22 cellular contexts compared by ENCODE assay signal in genomic region chr7:139422126-139422525, GRCh38.
DNase-seq lines count a peak whose midpoint lies in the region; ATAC-seq lines count a peak whose summit lies in the region.
"Had no signal": no experiment of that assay in that cellular context is flagged by ENCODE, and none has a peak within 500 bp of the region (broad histone marks: within the 10 kb centered on the region; RNA-seq: fewer than 3 reads in every experiment).

No MANE protein-coding gene starts in this region.

- H2AFZ ChIP-seq in mesenchymal stem cell (ENCODE audit: low read depth, low read length), result no peak overlapping the region
- H2AFZ ChIP-seq: GM23248 had no signal

- no peaks in the 10 kb centered on the region for H3K4me1 ChIP-seq in mesenchymal stem cell (ENCODE audit: control insufficient read depth, insufficient read depth, low read depth, low read length)
- H3K4me1 ChIP-seq: Caco-2, colonic mucosa, prostate gland, vagina had no signal

- H3K18ac ChIP-seq in mesenchymal stem cell (ENCODE audit: low read depth in 1 of 2, low read length in 2 of 2), result no peak overlapping the region

- H3K27ac ChIP-seq in cingulate gyrus (ENCODE audit: low read depth, low read length) (peak overlapping the region; percentile 67), mesenchymal stem cell (ENCODE audit: low read length, poor library complexity, severe bottlenecking) (peak overlapping the region; percentile 4), temporal lobe (ENCODE audit: low read depth, low read length) (peak overlapping the region; percentile 78)
- H3K27ac ChIP-seq: colonic mucosa, GM23248, prostate gland, vagina had no signal

- H3K27me3 Mint-ChIP-seq in activated naive CD8-positive, alpha-beta T cell, result no peaks in the 10 kb centered on the region
- no peaks in the 10 kb centered on the region for H3K27me3 Mint-ChIP-seq in activated naive CD8-positive, alpha-beta T cell treated with anti-CD3 and anti-CD28 coated beads for 36 hours
- H3K27me3 Mint-ChIP-seq: activated B cell treated with CpG ODN at 0.5 μM for 24 hours; stimulated activated naive CD8-positive, alpha-beta T cell treated with anti-CD3 and anti-CD28 coated beads, Interleukin-15, Interleukin-2, amounts not matched to agents 100 ng/mL and 50 ng/mL, for 24 hours had no signal

- no peak overlapping the region for H2BK120ac ChIP-seq in mesenchymal stem cell (ENCODE audit: low read depth, low read length)

- H3K4me2 ChIP-seq in mesenchymal stem cell (ENCODE audit: low read length, poor library complexity, severe bottlenecking), result no peak overlapping the region

- H2BK15ac ChIP-seq in mesenchymal stem cell (ENCODE audit: low read depth, poor library complexity, severe bottlenecking), result no peak overlapping the region

- H3K9me3 Mint-ChIP-seq in activated naive CD8-positive, alpha-beta T cell (ENCODE audit: low read depth), result no peaks in the 10 kb centered on the region
- no peaks in the 10 kb centered on the region for H3K9me3 Mint-ChIP-seq in activated naive CD8-positive, alpha-beta T cell treated with anti-CD3 and anti-CD28 coated beads for 36 hours
- H3K9me3 Mint-ChIP-seq: activated B cell treated with CpG ODN at 0.5 μM for 24 hours; stimulated activated naive CD8-positive, alpha-beta T cell treated with anti-CD3 and anti-CD28 coated beads, Interleukin-15, Interleukin-2, amounts not matched to agents 100 ng/mL and 50 ng/mL, for 24 hours had no signal

- H2BK12ac ChIP-seq in mesenchymal stem cell (ENCODE audit: low read length in 2 of 2), result no peak overlapping the region

- H3K9ac ChIP-seq in mesenchymal stem cell (ENCODE audit: low read length), result no peak overlapping the region
- H3K9ac ChIP-seq: GM23248 had no signal

- H3K4me3 ChIP-seq in mesenchymal stem cell (ENCODE audit: insufficient read depth in 1 of 2, low read depth in 1 of 2, low read length in 2 of 2), result no peak overlapping the region
- H3K4me3 ChIP-seq: colonic mucosa, gastrocnemius medialis, GM23248, prostate gland, vagina had no signal

- no peak overlapping the region for H2BK5ac ChIP-seq in mesenchymal stem cell (ENCODE audit: low read depth, low read length, poor library complexity, severe bottlenecking)

- no peak overlapping the region for H3K14ac ChIP-seq in mesenchymal stem cell (ENCODE audit: low read length in 2 of 2)

- no peak for DNase-seq in activated naive CD8-positive, alpha-beta T cell treated with anti-CD3 and anti-CD28 coated beads for 36 hours
- DNase-seq in mesenchymal stem cell (peak; percentile 88), NCI-H526 (lab: John Stamatoyannopoulos, UW) (no peak)
- no peak for DNase-seq in activated naive CD4-positive, alpha-beta T cell treated with anti-CD3 and anti-CD28 coated beads, Interleukin-2, amount 50 U/mL, for 16 hours
- DNase-seq: activated B cell treated with CpG ODN at 0.5 μM for 24 hours; aorta; Caco-2; colonic mucosa; gastrocnemius medialis; GM23248; NCI-H1694 treated with DMSO at 0.1 percent for 48 hours; NCI-H510A; stimulated activated CD4-positive, alpha-beta T cell treated with anti-CD3 and anti-CD28 coated beads, Interleukin-15, amount 100 ng/mL, for 24 hours; T-helper 2 cell had no signal

- 49% methylated on average over 5 of the region's 7 CpGs for WGBS in mesenchymal stem cell

- H3K36me3 Mint-ChIP-seq in activated naive CD8-positive, alpha-beta T cell, result peaks cover 5% of the 10 kb centered on the region
- H3K36me3 Mint-ChIP-seq in activated naive CD8-positive, alpha-beta T cell treated with anti-CD3 and anti-CD28 coated beads for 36 hours, result peaks cover 19% of the 10 kb centered on the region

- no peak for ATAC-seq in GM21367 (IDR thresholded peaks at IDR 0.05; ENCODE audit: unreplicated experiment)
- ATAC-seq: gastrocnemius medialis, HepG2 had no signal

- H3K4me1 Mint-ChIP-seq in activated naive CD8-positive, alpha-beta T cell (ENCODE audit: low read depth), result no peaks in the 10 kb centered on the region
- peaks cover 2% of the 10 kb centered on the region for H3K4me1 Mint-ChIP-seq in activated naive CD8-positive, alpha-beta T cell treated with anti-CD3 and anti-CD28 coated beads for 36 hours
- H3K4me1 Mint-ChIP-seq: activated B cell treated with CpG ODN at 0.5 μM for 24 hours had no signal

- no peaks in the 10 kb centered on the region for H3K9me3 ChIP-seq in mesenchymal stem cell (ENCODE audit: control insufficient read depth, low read length)
- H3K9me3 ChIP-seq: Caco-2, colonic mucosa, gastrocnemius medialis, prostate gland, vagina had no signal

- H4K8ac ChIP-seq in mesenchymal stem cell (ENCODE audit: low read length), result no peak overlapping the region

- H4K91ac ChIP-seq in mesenchymal stem cell (ENCODE audit: low read length), result no peak overlapping the region

- no peak overlapping the region for H3K4me3 Mint-ChIP-seq in activated naive CD8-positive, alpha-beta T cell
- H3K4me3 Mint-ChIP-seq in activated naive CD8-positive, alpha-beta T cell treated with anti-CD3 and anti-CD28 coated beads for 36 hours, result no peak overlapping the region
- H3K4me3 Mint-ChIP-seq: activated B cell treated with CpG ODN at 0.5 μM for 24 hours; stimulated activated naive CD8-positive, alpha-beta T cell treated with anti-CD3 and anti-CD28 coated beads, Interleukin-15, Interleukin-2, amounts not matched to agents 100 ng/mL and 50 ng/mL, for 24 hours had no signal

- H3K36me3 ChIP-seq in mesenchymal stem cell (ENCODE audit: control insufficient read depth in 1 of 2, insufficient read depth in 2 of 2, low read depth in 1 of 2, low read length in 2 of 2), result peaks cover 29 to 84% of the 10 kb centered on the region in 2 experiments

- H3K4ac ChIP-seq in mesenchymal stem cell (ENCODE audit: low read depth in 1 of 2, low read length in 2 of 2), result no peak overlapping the region

- no peaks in the 10 kb centered on the region for H3K27me3 ChIP-seq in mesenchymal stem cell (ENCODE audit: control insufficient read depth in 1 of 2, insufficient read depth in 1 of 2, low read length in 2 of 2)
- H3K27me3 ChIP-seq: colonic mucosa, gastrocnemius medialis, vagina had no signal

- H3K23ac ChIP-seq in mesenchymal stem cell (ENCODE audit: low read length in 2 of 2), result no peak overlapping the region

- H3K79me1 ChIP-seq in mesenchymal stem cell (replicated peaks; ENCODE audit: low read length, poor library complexity, severe bottlenecking), result peaks cover 20% of the 10 kb centered on the region

- H3K27ac Mint-ChIP-seq in activated naive CD8-positive, alpha-beta T cell, result peak overlapping the region; percentile 12
- H3K27ac Mint-ChIP-seq in activated naive CD8-positive, alpha-beta T cell treated with anti-CD3 and anti-CD28 coated beads for 36 hours, result no peak overlapping the region
- H3K27ac Mint-ChIP-seq: activated B cell treated with CpG ODN at 0.5 μM for 24 hours; stimulated activated naive CD8-positive, alpha-beta T cell treated with anti-CD3 and anti-CD28 coated beads, Interleukin-15, Interleukin-2, amounts not matched to agents 100 ng/mL and 50 ng/mL, for 24 hours had no signal

- H2AK5ac ChIP-seq in mesenchymal stem cell (ENCODE audit: low read length, severe bottlenecking), result no peak overlapping the region

Comparison
In these comparisons a context has a peak if more than half of its experiments do, and no peak if none do; other contexts are left out.
1. H3K27ac ChIP-seq: peak in every context shown above with its lines; median percentile 78 in temporal lobe; 67 in cingulate gyrus; 4 in mesenchymal stem cell.